ENCODE assay signal across 19 cellular contexts in genomic region chr3:31230834-31231233, GRCh38.
DNase-seq lines count a peak whose midpoint lies in the region; ATAC-seq and TF ChIP-seq lines count a peak whose summit lies in the region.
"Had no signal": no experiment of that assay in that cellular context is flagged by ENCODE, and none has a peak within 500 bp of the region (broad histone marks: within the 10 kb centered on the region; RNA-seq: fewer than 3 reads in every experiment).

No MANE protein-coding gene starts in this region.

- H3K9ac ChIP-seq in BLaER1 treated with 17β-estradiol and CSF1 and Interleukin-3, amounts not matched to agents 10 nM and 100 nM: peak overlapping the region in 1 of 11 experiments; percentile 26; a peak in 1 of 22 replicates

- H3K4me1 Mint-ChIP-seq in IgD-negative memory B cell (peaks cover 40 to 54% (median 47%) of the 10 kb centered on the region in 3 donors), mesothelial cell of epicardium (peaks cover 11% of the 10 kb centered on the region)

- H4K20me1 ChIP-seq in BLaER1 treated with 17β-estradiol and CSF1 and Interleukin-3, amounts not matched to agents 10 nM and 100 nM: no peaks in the 10 kb centered on the region

- H3K4me2 ChIP-seq in BLaER1 treated with 17β-estradiol and CSF1 and Interleukin-3, amounts not matched to agents 10 nM and 100 nM: peak overlapping the region; percentile 11 to 82 (median 53); a peak in 20 of 22 replicates
- H3K4me2 ChIP-seq: GM23338 had no signal

- H3K4me3 ChIP-seq in BLaER1 treated with 17β-estradiol and CSF1 and Interleukin-3, amounts not matched to agents 10 nM and 100 nM: no peak overlapping the region
- H3K4me3 ChIP-seq: coronary artery, esophagus squamous epithelium, GM23338, mucosa of descending colon had no signal

- H3K36me3 Mint-ChIP-seq in IgD-negative memory B cell (peaks cover 3% of the 10 kb centered on the region), mesothelial cell of epicardium (no peaks in the 10 kb centered on the region)

- H3K4me3 Mint-ChIP-seq in IgD-negative memory B cell (peak overlapping the region in 2 of 4 donors; percentile 2 to 24), mesothelial cell of epicardium (no peak overlapping the region)
- H3K4me3 Mint-ChIP-seq: GM23338 had no signal

- peak overlapping the region in 2 of 3 donors; percentile 19 to 83 for H3K27ac Mint-ChIP-seq in IgD-negative memory B cell
- H3K27ac Mint-ChIP-seq in mesothelial cell of epicardium: no peak overlapping the region
- H3K27ac Mint-ChIP-seq: GM23338 had no signal

- DNase-seq in Daoy (ENCODE audit: low read depth) (peak; percentile 17), brain pericyte (ENCODE audit: low read depth, low spot score) (peak; percentile 91), T-helper 9 cell (no peak), mesothelial cell of epicardium (ENCODE audit: low spot score in 2 of 2, unreplicated experiment in 2 of 2) (no peak), nucleus accumbens (lab: John Stamatoyannopoulos, UW) (no peak)
- DNase-seq: esophagus squamous epithelium, head of caudate nucleus, IMR-90, kidney glomerular epithelial cell, mucosa of descending colon, NCI-H1105 treated with DMSO at 0.1 percent for 48 hours, NCI-H446, posterior cingulate gyrus, SIG-M5 had no signal

- peaks cover 0 to 55% (median 32%) of the 10 kb centered on the region in 11 experiments; a peak in 17 of 22 replicates for H3K9me3 ChIP-seq in BLaER1 treated with 17β-estradiol and CSF1 and Interleukin-3, amounts not matched to agents 10 nM and 100 nM (replicated peaks in 1 of 11)
- H3K9me3 ChIP-seq: esophagus squamous epithelium, mucosa of descending colon had no signal

- H3K9me3 Mint-ChIP-seq in IgD-negative memory B cell (no peaks in the 10 kb centered on the region), mesothelial cell of epicardium (no peaks in the 10 kb centered on the region)
- H3K9me3 Mint-ChIP-seq: GM23338 had no signal

- H3K27me3 Mint-ChIP-seq in IgD-negative memory B cell: peaks cover 9% of the 10 kb centered on the region
- no peaks in the 10 kb centered on the region for H3K27me3 Mint-ChIP-seq in mesothelial cell of epicardium (ENCODE audit: low read depth)

- H3K27me3 ChIP-seq in BLaER1 treated with 17β-estradiol and CSF1 and Interleukin-3, amounts not matched to agents 10 nM and 100 nM: no peaks in the 10 kb centered on the region
- H3K27me3 ChIP-seq: esophagus squamous epithelium had no signal

- ATAC-seq in GM18511 (IDR thresholded peaks at IDR 0.05; ENCODE audit: unreplicated experiment): no peak
- ATAC-seq: GM23338, mucosa of descending colon had no signal

- H3K36me3 ChIP-seq in BLaER1 treated with 17β-estradiol and CSF1 and Interleukin-3, amounts not matched to agents 10 nM and 100 nM: no peaks in the 10 kb centered on the region
- H3K36me3 ChIP-seq: esophagus squamous epithelium had no signal

- peaks cover 70 to 86% (median 74%) of the 10 kb centered on the region in 10 experiments for H3K4me1 ChIP-seq in BLaER1 treated with 17β-estradiol and CSF1 and Interleukin-3, amounts not matched to agents 10 nM and 100 nM
- H3K4me1 ChIP-seq: esophagus squamous epithelium had no signal

- TF ChIP-seq CTCF in mesothelial cell of epicardium (IDR thresholded peaks at IDR 0.05; ENCODE audit: unreplicated experiment): no peak

- H3K27ac ChIP-seq in BLaER1 treated with 17β-estradiol and CSF1 and Interleukin-3, amounts not matched to agents 10 nM and 100 nM: peak overlapping the region in 4 of 11 experiments; percentile 42 to 98 (median 73); a peak in 7 of 22 replicates
- H3K27ac ChIP-seq: coronary artery, esophagus squamous epithelium had no signal

Comparison
In these comparisons a context has a peak if more than half of its experiments do, and no peak if none do; other contexts are left out.
1. DNase-seq: peak in Daoy (single experiment) and brain pericyte (single experiment); none in T-helper 9 cell (single experiment), mesothelial cell of epicardium (0 of 2) and nucleus accumbens (0 of 56).